Comparison of ENCODE assay signal across 28 cellular contexts in the genomic region with DNA sequence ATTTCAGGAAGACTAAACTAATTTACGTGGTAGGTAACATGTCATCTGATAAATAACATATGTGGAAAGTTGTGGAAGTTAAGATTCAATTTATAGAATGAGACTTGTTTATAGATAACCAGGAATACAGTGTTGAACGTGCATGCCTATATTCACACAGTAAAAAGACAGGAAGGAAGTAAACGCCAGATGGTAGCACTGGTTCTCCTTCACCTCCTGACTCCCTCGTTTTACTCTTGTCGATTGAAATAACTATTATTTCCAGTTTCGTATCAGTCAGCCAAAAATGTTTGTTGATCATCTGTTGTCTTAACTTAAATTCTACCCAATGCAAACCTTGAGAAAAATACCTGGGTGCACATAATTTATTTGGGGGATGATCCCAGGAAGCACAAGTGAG. TPM values are rescaled to one million over a fixed set of nuclear protein-coding genes. Genes with fewer than 3 reads are reported as not detected.
A peak's percentile ranks its signal among the peaks of the same experiment; 100 is the strongest.
DNase-seq lines count a peak whose midpoint lies in the region; ATAC-seq and TF ChIP-seq lines count a peak whose summit lies in the region.
"Had no signal": no experiment of that assay in that cellular context is flagged by ENCODE, and none has a peak within 500 bp of the region (broad histone marks: within the 10 kb centered on the region; RNA-seq: fewer than 3 reads in every experiment).

No MANE protein-coding gene starts in this region.

- no peak for ATAC-seq in RWPE2 (ENCODE audit: low read depth)
- no peak for ATAC-seq in HG03175 (IDR thresholded peaks at IDR 0.05; ENCODE audit: unreplicated experiment)
- no peak for ATAC-seq in body of pancreas
- ATAC-seq in CD8-positive, alpha-beta T cell: no peak
- ATAC-seq: activated CD8-positive, alpha-beta T cell treated with anti-CD3 and anti-CD28 coated beads for 36 hours; activated T-helper 17 cell treated with anti-CD3 and anti-CD28 coated beads, Interleukin-2, amount 50 U/mL, for 72 hours; upper lobe of right lung had no signal

- H3K9me2 ChIP-seq in GM23248 (ENCODE audit: insufficient read depth): no peaks in the 10 kb centered on the region

- no peaks in the 10 kb centered on the region for H3K36me3 Mint-ChIP-seq in osteocyte (ENCODE audit: unreplicated experiment)
- no peaks in the 10 kb centered on the region for H3K36me3 Mint-ChIP-seq in CD8-positive, alpha-beta T cell
- H3K36me3 Mint-ChIP-seq: activated naive CD4-positive, alpha-beta T cell treated with anti-CD3 and anti-CD28 coated beads, Interleukin-2, amount 50 U/mL, for 24 hours; CD4-positive, CD25-positive, alpha-beta regulatory T cell; stimulated activated naive B cell treated with anti-CD40 and anti-IgM and Interleukin-4, amounts not matched to agents 10 μg/mL and 1 μg/mL and 100 μg/mL, for 72 hours had no signal

- in situ Hi-C loops in GM23248 (cut with MboI): no loop called here

- H3K4me1 ChIP-seq in GM23248 (ENCODE audit: insufficient read depth) (peaks cover 42% of the 10 kb centered on the region), RWPE2 (ENCODE audit: insufficient read depth, poor library complexity, severe bottlenecking) (peaks cover 33% of the 10 kb centered on the region), body of pancreas (no peaks in the 10 kb centered on the region)
- H3K4me1 ChIP-seq in CD8-positive, alpha-beta T cell (ENCODE audit: insufficient read depth, low read length): no peaks in the 10 kb centered on the region
- H3K4me1 ChIP-seq: upper lobe of right lung had no signal

- H3K9me3 Mint-ChIP-seq in osteocyte (ENCODE audit: unreplicated experiment): no peaks in the 10 kb centered on the region
- no peaks in the 10 kb centered on the region for H3K9me3 Mint-ChIP-seq in CD8-positive, alpha-beta T cell
- H3K9me3 Mint-ChIP-seq: activated CD8-positive, alpha-beta T cell treated with anti-CD3 and anti-CD28 coated beads for 36 hours; activated naive CD4-positive, alpha-beta T cell treated with anti-CD3 and anti-CD28 coated beads, Interleukin-2, amount 50 U/mL, for 24 hours; activated T-helper 17 cell treated with anti-CD3 and anti-CD28 coated beads, Interleukin-2, amount 50 U/mL, for 72 hours; stimulated activated naive B cell treated with anti-CD40 and anti-IgM and Interleukin-4, amounts not matched to agents 10 μg/mL and 1 μg/mL and 100 μg/mL, for 72 hours had no signal

- H3K9ac ChIP-seq in GM23248: no peak overlapping the region

- CTCF ChIA-PET in CD8-positive, alpha-beta T cell (lab: Charles Lee): no interaction called here

- H3K9me3 ChIP-seq in GM23248 (ENCODE audit: low read depth) (no peaks in the 10 kb centered on the region), RWPE2 (ENCODE audit: severe bottlenecking) (peaks cover 3% of the 10 kb centered on the region), body of pancreas (no peaks in the 10 kb centered on the region)
- H3K9me3 ChIP-seq in CD8-positive, alpha-beta T cell (ENCODE audit: low read length): no peaks in the 10 kb centered on the region
- H3K9me3 ChIP-seq: SJCRH30, upper lobe of right lung had no signal

- H3K27me3 Mint-ChIP-seq in osteocyte (ENCODE audit: unreplicated experiment): no peaks in the 10 kb centered on the region
- peaks cover 14% of the 10 kb centered on the region for H3K27me3 Mint-ChIP-seq in CD8-positive, alpha-beta T cell (ENCODE audit: low read depth)

- intact Hi-C loops in body of pancreas (cut with DNase I): no loop called here
- intact Hi-C loops in CD8-positive, alpha-beta T cell (cut with DNase I, micrococcal nuclease): loop anchor here in 1 of 2 experiments (10.0 kb wide), 1 partner anchor 55 kb away; no protein-coding TSS in a partner anchor

- DNase-seq in GM23248 (no peak), RWPE2 (ENCODE audit: low spot score) (no peak), glomerular endothelial cell (ENCODE audit: extremely low read depth, low read depth, low spot score) (peak; percentile 14), osteocyte (ENCODE audit: extremely low spot score, unreplicated experiment) (no peak), body of pancreas (no peak)
- no peak for DNase-seq in CD8-positive, alpha-beta T cell
- DNase-seq: activated CD8-positive, alpha-beta T cell treated with anti-CD3 and anti-CD28 coated beads for 36 hours; anterior cingulate cortex; CD4-positive, CD25-positive, alpha-beta regulatory T cell; central memory CD4-positive, alpha-beta T cell; NCI-H1417; NCI-H2029 treated with DMSO at 0.1 percent for 48 hours; NCI-H526 treated with DMSO at 0.1 percent for 48 hours; nucleus accumbens; SJCRH30; stimulated activated CD4-positive, alpha-beta T cell treated with anti-CD3 and anti-CD28 coated beads, Interleukin-15, amount 100 ng/mL, for 24 hours; stimulated activated naive B cell treated with anti-CD40 and anti-IgM and Interleukin-4, amounts not matched to agents 10 μg/mL and 1 μg/mL and 100 μg/mL, for 72 hours; upper lobe of right lung had no signal

- peaks cover 47% of the 10 kb centered on the region for H3F3A ChIP-seq in GM23248 (ENCODE audit: insufficient read depth)

- no peaks in the 10 kb centered on the region for H3K79me2 ChIP-seq in GM23248 (ENCODE audit: insufficient read depth)

- TF ChIP-seq POLR2A in body of pancreas (IDR thresholded peaks at IDR 0.05): no peak

- H4K20me1 ChIP-seq in GM23248 (ENCODE audit: insufficient read depth): no peaks in the 10 kb centered on the region

- H3K36me3 ChIP-seq in GM23248 (ENCODE audit: low read depth) (no peaks in the 10 kb centered on the region), RWPE2 (ENCODE audit: low read depth) (no peaks in the 10 kb centered on the region), body of pancreas (replicated peaks in 1 of 2; ENCODE audit: insufficient read depth in 1 of 2, low read depth in 2 of 2) (no peaks in the 10 kb centered on the region)
- no peaks in the 10 kb centered on the region for H3K36me3 ChIP-seq in CD8-positive, alpha-beta T cell (ENCODE audit: insufficient read depth, low read length)
- H3K36me3 ChIP-seq: SJCRH30, upper lobe of right lung had no signal

- POLR2A ChIA-PET in CD8-positive, alpha-beta T cell (lab: Charles Lee): no interaction called here

- H3K27ac ChIP-seq in GM23248: peak overlapping the region; percentile 65
- H3K27ac ChIP-seq in RWPE2 (ENCODE audit: poor library complexity, severe bottlenecking): peak overlapping the region; percentile 89
- H3K27ac ChIP-seq in body of pancreas: no peak overlapping the region
- no peak overlapping the region for H3K27ac ChIP-seq in CD8-positive, alpha-beta T cell (ENCODE audit: low read depth, low read length)
- H3K27ac ChIP-seq: SJCRH30, upper lobe of right lung had no signal

- H3K4me3 Mint-ChIP-seq in osteocyte (ENCODE audit: unreplicated experiment): no peak overlapping the region
- H3K4me3 Mint-ChIP-seq in CD8-positive, alpha-beta T cell: no peak overlapping the region
- H3K4me3 Mint-ChIP-seq: activated CD8-positive, alpha-beta T cell treated with anti-CD3 and anti-CD28 coated beads for 36 hours; activated naive CD4-positive, alpha-beta T cell treated with anti-CD3 and anti-CD28 coated beads, Interleukin-2, amount 50 U/mL, for 24 hours; activated T-helper 17 cell treated with anti-CD3 and anti-CD28 coated beads, Interleukin-2, amount 50 U/mL, for 72 hours had no signal

- no peak overlapping the region for H2AFZ ChIP-seq in GM23248

- no peak overlapping the region for H3K4me3 ChIP-seq in GM23248
- no peak overlapping the region for H3K4me3 ChIP-seq in RWPE2 (ENCODE audit: severe bottlenecking)
- no peak overlapping the region for H3K4me3 ChIP-seq in body of pancreas
- no peak overlapping the region for H3K4me3 ChIP-seq in CD8-positive, alpha-beta T cell (ENCODE audit: low read depth, low read length)
- H3K4me3 ChIP-seq: lung, SJCRH30, upper lobe of right lung had no signal

- H3K4me2 ChIP-seq in GM23248 (ENCODE audit: unreplicated experiment): peak overlapping the region; percentile 6

- 49 to 54% methylated on average over 6 of the region's 6 CpGs for WGBS in GM23248 (ENCODE audit: low coverage in 1 of 2, low lambda C conversion rate in 2 of 2, missing lambda C conversion rate in 2 of 2), 2 experiments
- 44 to 62% methylated on average over 6 of the region's 6 CpGs for WGBS in body of pancreas, 2 donors

- H3K4me1 Mint-ChIP-seq in osteocyte (ENCODE audit: unreplicated experiment): peaks cover 55% of the 10 kb centered on the region
- peaks cover 9% of the 10 kb centered on the region for H3K4me1 Mint-ChIP-seq in CD8-positive, alpha-beta T cell (ENCODE audit: low read depth)
- H3K4me1 Mint-ChIP-seq: activated T-helper 17 cell treated with anti-CD3 and anti-CD28 coated beads, Interleukin-2, amount 50 U/mL, for 72 hours had no signal

- TF ChIP-seq CTCF in RWPE2 (IDR thresholded peaks at IDR 0.05; ENCODE audit: poor library complexity, severe bottlenecking): no peak
- TF ChIP-seq CTCF in osteocyte (IDR thresholded peaks at IDR 0.05): no peak
- TF ChIP-seq CTCF in body of pancreas (IDR thresholded peaks at IDR 0.05): no peak
- no peak for TF ChIP-seq CTCF in CD8-positive, alpha-beta T cell (IDR thresholded peaks at IDR 0.05)

- H3K27me3 ChIP-seq in GM23248 (replicated peaks; ENCODE audit: insufficient read depth) (no peaks in the 10 kb centered on the region), RWPE2 (ENCODE audit: insufficient read depth, poor library complexity, severe bottlenecking) (no peaks in the 10 kb centered on the region), body of pancreas (no peaks in the 10 kb centered on the region)
- no peaks in the 10 kb centered on the region for H3K27me3 ChIP-seq in CD8-positive, alpha-beta T cell (ENCODE audit: insufficient read depth, low read length)
- H3K27me3 ChIP-seq: SJCRH30, upper lobe of right lung had no signal

- peak overlapping the region; percentile 79 for H3K27ac Mint-ChIP-seq in osteocyte (ENCODE audit: unreplicated experiment)
- no peak overlapping the region for H3K27ac Mint-ChIP-seq in CD8-positive, alpha-beta T cell
- H3K27ac Mint-ChIP-seq: activated CD8-positive, alpha-beta T cell treated with anti-CD3 and anti-CD28 coated beads for 36 hours; activated naive CD4-positive, alpha-beta T cell treated with anti-CD3 and anti-CD28 coated beads, Interleukin-2, amount 50 U/mL, for 24 hours; activated T-helper 17 cell treated with anti-CD3 and anti-CD28 coated beads, Interleukin-2, amount 50 U/mL, for 72 hours; CD4-positive, CD25-positive, alpha-beta regulatory T cell; stimulated activated naive B cell treated with anti-CD40 and anti-IgM and Interleukin-4, amounts not matched to agents 10 μg/mL and 1 μg/mL and 100 μg/mL, for 72 hours had no signal

RNA-seq across cellular contexts. Expression of gene KRTAP4-16, which starts 1.9 kb away (rescaled TPM):
- not detected in 2 replicates for total RNA-seq in GM23248 (2014; rRNA removed; shearing (Covaris generic))
- polyA plus RNA-seq in GM23248 (2016; fragmentation: Nextera tagmentation; extraction: Ambion mirVana): not detected in 2 replicates
- total RNA-seq in glomerular endothelial cell: not detected in 2 replicates
- total RNA-seq in osteocyte: not detected in 2 replicates
- not detected for total RNA-seq in body of pancreas
- not detected for total RNA-seq in CD8-positive, alpha-beta T cell
- total RNA-seq: activated CD8-positive, alpha-beta T cell treated with anti-CD3 and anti-CD28 coated beads for 36 hours; activated T-helper 17 cell treated with anti-CD3 and anti-CD28 coated beads, Interleukin-2, amount 50 U/mL, for 72 hours; CD4-positive, CD25-positive, alpha-beta regulatory T cell; dermis microvascular lymphatic vessel endothelial cell; H1; kidney epithelial cell; lung; myocyte; pulmonary artery endothelial cell; SJCRH30; T-helper 2 cell treated with Interferon-gamma antibody and Interleukin-4, amounts not matched to agents 100 ng/mL and 5 ng/mL, for 36 hours; upper lobe of right lung had no signal
- polyA plus RNA-seq: CD4-positive, CD25-positive, alpha-beta regulatory T cell; H1; lung had no signal

RNA-seq across cellular contexts. Expression of gene KRTAP4-8, which starts 2.1 kb away (rescaled TPM):
- total RNA-seq in GM23248 (2014; rRNA removed; shearing (Covaris generic)): not detected in 2 replicates
- polyA plus RNA-seq in GM23248 (2016; fragmentation: Nextera tagmentation; extraction: Ambion mirVana): 0.20 TPM in 1 of 2 replicates, not detected in the other
- total RNA-seq in glomerular endothelial cell: not detected in 2 replicates
- not detected in 2 replicates for total RNA-seq in osteocyte
- total RNA-seq in body of pancreas: not detected
- not detected for total RNA-seq in CD8-positive, alpha-beta T cell
- total RNA-seq: activated CD8-positive, alpha-beta T cell treated with anti-CD3 and anti-CD28 coated beads for 36 hours; activated T-helper 17 cell treated with anti-CD3 and anti-CD28 coated beads, Interleukin-2, amount 50 U/mL, for 72 hours; CD4-positive, CD25-positive, alpha-beta regulatory T cell; dermis microvascular lymphatic vessel endothelial cell; H1; kidney epithelial cell; lung; myocyte; pulmonary artery endothelial cell; SJCRH30; T-helper 2 cell treated with Interferon-gamma antibody and Interleukin-4, amounts not matched to agents 100 ng/mL and 5 ng/mL, for 36 hours; upper lobe of right lung had no signal
- polyA plus RNA-seq: CD4-positive, CD25-positive, alpha-beta regulatory T cell; H1; lung had no signal

RNA-seq across cellular contexts. Expression of gene KRTAP4-9, which starts 5.1 kb away (rescaled TPM):
- total RNA-seq in GM23248 (2014; rRNA removed; shearing (Covaris generic)): not detected in 2 replicates
- polyA plus RNA-seq in GM23248 (2016; fragmentation: Nextera tagmentation; extraction: Ambion mirVana): 0.49 and 0.51 TPM in 2 replicates
- total RNA-seq in glomerular endothelial cell (not detected in 2 replicates), osteocyte (not detected in 2 replicates), body of pancreas (not detected)
- not detected for total RNA-seq in CD8-positive, alpha-beta T cell
- total RNA-seq: activated CD8-positive, alpha-beta T cell treated with anti-CD3 and anti-CD28 coated beads for 36 hours; activated T-helper 17 cell treated with anti-CD3 and anti-CD28 coated beads, Interleukin-2, amount 50 U/mL, for 72 hours; CD4-positive, CD25-positive, alpha-beta regulatory T cell; dermis microvascular lymphatic vessel endothelial cell; H1; kidney epithelial cell; lung; myocyte; pulmonary artery endothelial cell; SJCRH30; T-helper 2 cell treated with Interferon-gamma antibody and Interleukin-4, amounts not matched to agents 100 ng/mL and 5 ng/mL, for 36 hours; upper lobe of right lung had no signal
- polyA plus RNA-seq: CD4-positive, CD25-positive, alpha-beta regulatory T cell; H1; lung had no signal

RNA-seq across cellular contexts. Expression of gene KRTAP4-7, which starts 16.1 kb away (rescaled TPM):
- total RNA-seq in GM23248 (2014; rRNA removed; shearing (Covaris generic)): not detected in 2 replicates
- not detected in 2 replicates for polyA plus RNA-seq in GM23248 (2016; fragmentation: Nextera tagmentation; extraction: Ambion mirVana)
- total RNA-seq in glomerular endothelial cell: not detected in 2 replicates
- not detected in 2 replicates for total RNA-seq in osteocyte
- not detected for total RNA-seq in body of pancreas
- total RNA-seq in CD8-positive, alpha-beta T cell: not detected
- total RNA-seq: activated CD8-positive, alpha-beta T cell treated with anti-CD3 and anti-CD28 coated beads for 36 hours; activated T-helper 17 cell treated with anti-CD3 and anti-CD28 coated beads, Interleukin-2, amount 50 U/mL, for 72 hours; CD4-positive, CD25-positive, alpha-beta regulatory T cell; dermis microvascular lymphatic vessel endothelial cell; H1; kidney epithelial cell; lung; myocyte; pulmonary artery endothelial cell; T-helper 2 cell treated with Interferon-gamma antibody and Interleukin-4, amounts not matched to agents 100 ng/mL and 5 ng/mL, for 36 hours; upper lobe of right lung had no signal
- polyA plus RNA-seq: CD4-positive, CD25-positive, alpha-beta regulatory T cell; H1; lung had no signal

RNA-seq across cellular contexts. Expression of gene KRTAP4-11, which starts 18.1 kb away (rescaled TPM):
- not detected in 2 replicates for total RNA-seq in GM23248 (2014; rRNA removed; shearing (Covaris generic))
- polyA plus RNA-seq in GM23248 (2016; fragmentation: Nextera tagmentation; extraction: Ambion mirVana): 0.29 TPM in 1 of 2 replicates, not detected in the other
- not detected in 2 replicates for total RNA-seq in glomerular endothelial cell
- total RNA-seq in osteocyte: not detected in 2 replicates
- not detected for total RNA-seq in body of pancreas
- total RNA-seq in CD8-positive, alpha-beta T cell: not detected
- total RNA-seq: activated CD8-positive, alpha-beta T cell treated with anti-CD3 and anti-CD28 coated beads for 36 hours; activated T-helper 17 cell treated with anti-CD3 and anti-CD28 coated beads, Interleukin-2, amount 50 U/mL, for 72 hours; CD4-positive, CD25-positive, alpha-beta regulatory T cell; dermis microvascular lymphatic vessel endothelial cell; H1; kidney epithelial cell; myocyte; pulmonary artery endothelial cell; SJCRH30; T-helper 2 cell treated with Interferon-gamma antibody and Interleukin-4, amounts not matched to agents 100 ng/mL and 5 ng/mL, for 36 hours; upper lobe of right lung had no signal
- polyA plus RNA-seq: CD4-positive, CD25-positive, alpha-beta regulatory T cell; H1; lung had no signal

Comparison
In these comparisons a context has a peak if more than half of its experiments do, and no peak if none do; other contexts are left out.
1. H3K27ac ChIP-seq: peak in GM23248 (single experiment) and RWPE2 (single experiment); none in body of pancreas (0 of 4) and CD8-positive, alpha-beta T cell (single experiment).